8 cellular contexts compared by ENCODE assay signal in the genomic region with DNA sequence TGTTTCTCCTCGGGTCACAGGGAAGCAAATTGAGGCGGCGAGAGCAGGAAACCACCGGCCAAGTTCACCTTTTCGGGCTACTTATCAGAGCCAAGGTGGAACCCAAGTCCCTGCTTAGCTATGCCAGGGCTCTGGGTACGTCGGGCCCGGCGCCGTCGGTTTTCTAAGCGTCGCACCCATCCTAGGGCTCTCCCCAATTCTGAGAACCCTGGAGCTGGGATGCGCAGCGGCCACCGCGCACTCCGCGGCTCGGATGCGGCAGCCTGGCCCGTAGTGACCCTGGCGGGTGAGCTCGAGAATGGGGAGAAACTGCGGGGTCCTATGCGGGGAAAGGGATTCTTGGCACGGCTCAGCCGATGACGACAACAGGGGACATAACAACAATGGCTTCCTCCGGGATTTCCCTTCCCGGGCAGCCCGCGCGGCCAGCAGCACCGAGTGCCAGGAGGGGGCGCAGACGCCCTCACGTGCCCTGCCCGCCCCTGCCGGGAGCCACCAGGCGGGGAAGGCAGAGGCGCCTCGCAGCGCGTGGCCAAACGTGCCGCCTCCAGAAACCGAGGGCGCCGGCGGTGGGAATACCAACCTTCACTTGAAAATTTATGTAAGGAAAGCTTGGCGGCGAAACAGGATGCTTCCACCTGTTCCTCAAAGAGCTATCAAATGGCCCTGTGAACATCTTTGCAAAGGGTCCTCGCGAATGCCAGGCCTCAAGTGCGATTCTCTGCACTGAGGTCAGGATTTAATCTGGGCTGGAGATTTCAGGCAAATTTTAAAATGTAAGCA. TPM values are rescaled to one million over a fixed set of nuclear protein-coding genes. Genes with fewer than 3 reads are reported as not detected.
A peak's percentile ranks its signal among the peaks of the same experiment; 100 is the strongest.
DNase-seq lines count a peak whose midpoint lies in the region; ATAC-seq and TF ChIP-seq lines count a peak whose summit lies in the region.

No MANE protein-coding gene starts in this region.

- H3K9ac ChIP-seq in OCI-LY1 (ENCODE audit: low read length), result no peak overlapping the region

- H3K4me3 ChIP-seq in HL-60 (replicated peaks; ENCODE audit: insufficient read depth, low read length) (peak overlapping the region; percentile 28), OCI-LY1 (ENCODE audit: low read depth, low read length, poor library complexity, severe bottlenecking) (peak overlapping the region; percentile 42), fibroblast of mammary gland (ENCODE audit: control insufficient read depth, low read depth, low read length) (peak overlapping the region; percentile 6), testis (peak overlapping the region; percentile 19 to 54)

- no peaks in the 10 kb centered on the region for H4K20me1 ChIP-seq in OCI-LY1 (ENCODE audit: insufficient read depth, low read length)

- no peak overlapping the region for H2AFZ ChIP-seq in OCI-LY1 (ENCODE audit: low read length)

- no peaks in the 10 kb centered on the region for H3F3A ChIP-seq in OCI-LY1 (ENCODE audit: insufficient read depth, low read length)

- intact Hi-C loops in testis (cut with DNase I; ENCODE audit: low total_unique reads), result no loop called here

- H3K36me3 ChIP-seq in OCI-LY1 (ENCODE audit: insufficient read depth, low read length) (no peaks in the 10 kb centered on the region), testis (ENCODE audit: low read depth, missing control alignments) (no peaks in the 10 kb centered on the region)

- H3K9me2 ChIP-seq in OCI-LY1 (ENCODE audit: low read depth, low read length), result no peaks in the 10 kb centered on the region

- WGBS in testis, 2 donors, result 5 to 13% methylated on average over 28 to 55 of the region's 56 CpGs

- DNase-seq in COR-L47 (lab: John Stamatoyannopoulos, UW) (peak; percentile 82), HL-60 (ENCODE audit: low read depth in 1 of 2, low spot score in 1 of 2) (peak; percentile 49 to 55), fibroblast of mammary gland (ENCODE audit: low read depth) (peak; percentile 26), neural crest cell (ENCODE audit: low read depth, low spot score) (peak; percentile 76), testis (peak; percentile 83)
- peak; percentile 61 for DNase-seq in activated T-cell treated with anti-CD3 and anti-CD28 coated beads, Interleukin-2, amount 50 U/mL, for 4 hours

- H3K9me3 ChIP-seq in OCI-LY1 (ENCODE audit: low read length), result no peaks in the 10 kb centered on the region
- H3K9me3 ChIP-seq in testis, result no peaks in the 10 kb centered on the region

- H3K27ac Mint-ChIP-seq in neural crest cell (ENCODE audit: unreplicated experiment), result no peak overlapping the region

- H3K27me3 Mint-ChIP-seq in activated T-cell treated with anti-CD3 and anti-CD28 coated beads, Interleukin-2, amount 50 U/mL, for 4 hours (ENCODE audit: low read depth), result peaks cover 48% of the 10 kb centered on the region
- peaks cover 27% of the 10 kb centered on the region for H3K27me3 Mint-ChIP-seq in neural crest cell (ENCODE audit: low read depth)

- no peaks in the 10 kb centered on the region for H3K79me2 ChIP-seq in OCI-LY1 (ENCODE audit: insufficient read depth, low read length)

- peak overlapping the region; percentile 55 for H3K4me2 ChIP-seq in OCI-LY1 (ENCODE audit: low read length)

- peaks cover 60% of the 10 kb centered on the region for H3K27me3 ChIP-seq in HL-60 (ENCODE audit: insufficient read depth, poor library complexity, severe bottlenecking)
- H3K27me3 ChIP-seq in OCI-LY1 (ENCODE audit: insufficient read depth, low read length), result peaks cover 19% of the 10 kb centered on the region
- no peaks in the 10 kb centered on the region for H3K27me3 ChIP-seq in testis

- H3K36me3 Mint-ChIP-seq in activated T-cell treated with anti-CD3 and anti-CD28 coated beads, Interleukin-2, amount 50 U/mL, for 4 hours (ENCODE audit: insufficient read depth), result no peaks in the 10 kb centered on the region
- peaks cover 3% of the 10 kb centered on the region for H3K36me3 Mint-ChIP-seq in neural crest cell (ENCODE audit: low read depth)

- H3K27ac ChIP-seq in HL-60 (replicated peaks) (no peak overlapping the region), OCI-LY1 (ENCODE audit: low read depth, low read length, poor library complexity, severe bottlenecking) (no peak overlapping the region), testis (peak overlapping the region; percentile 47 to 65)

- TF ChIP-seq POLR2A in testis (IDR thresholded peaks at IDR 0.05), result no peak

- peak overlapping the region; percentile 70 for H3K4me3 Mint-ChIP-seq in activated T-cell treated with anti-CD3 and anti-CD28 coated beads, Interleukin-2, amount 50 U/mL, for 4 hours
- peak overlapping the region; percentile 83 for H3K4me3 Mint-ChIP-seq in neural crest cell

- no peaks in the 10 kb centered on the region for H3K9me3 Mint-ChIP-seq in activated T-cell treated with anti-CD3 and anti-CD28 coated beads, Interleukin-2, amount 50 U/mL, for 4 hours
- no peaks in the 10 kb centered on the region for H3K9me3 Mint-ChIP-seq in neural crest cell

- TF ChIP-seq CTCF in HL-60 (IDR thresholded peaks at IDR 0.05; ENCODE audit: insufficient read depth, low read length), result peak; percentile 46
- TF ChIP-seq CTCF in OCI-LY1 (IDR thresholded peaks at IDR 0.05; ENCODE audit: low read length), result peak; percentile 63
- no peak for TF ChIP-seq CTCF in fibroblast of mammary gland (conservative IDR thresholded peaks at IDR 0.05; ENCODE audit: control insufficient read depth, insufficient read depth, low read depth, low read length)
- peak; percentile 68 for TF ChIP-seq CTCF in neural crest cell (conservative IDR thresholded peaks at IDR 0.05)
- TF ChIP-seq CTCF in testis (IDR thresholded peaks at IDR 0.05), result peak; percentile 14 to 41 (median 21)

- peaks cover 33% of the 10 kb centered on the region for H3K4me1 Mint-ChIP-seq in activated T-cell treated with anti-CD3 and anti-CD28 coated beads, Interleukin-2, amount 50 U/mL, for 4 hours (ENCODE audit: low read depth)
- peaks cover 15% of the 10 kb centered on the region for H3K4me1 Mint-ChIP-seq in neural crest cell

- peak; percentile 64 to 70 for ATAC-seq in activated T-cell treated with anti-CD3 and anti-CD28 coated beads, Interleukin-2, amount 50 U/mL, for 4 hours
- ATAC-seq in GM21526 (IDR thresholded peaks at IDR 0.05; ENCODE audit: low FRiP score, unreplicated experiment), result no peak

- H3K4me1 ChIP-seq in OCI-LY1 (ENCODE audit: insufficient read depth, low read length, severe bottlenecking) (peaks cover 20% of the 10 kb centered on the region), testis (peaks cover 22% of the 10 kb centered on the region)

RNA-seq across cellular contexts. Expression of gene SLC30A3, which starts 2.1 kb away (rescaled TPM):
- total RNA-seq in activated T-cell treated with anti-CD3 and anti-CD28 coated beads, Interleukin-2, amount 50 U/mL, for 4 hours, result under 1 TPM; 0.15 to 0.43 (median 0.18) TPM
- total RNA-seq in neural crest cell (0.48 and 0.93 TPM in 2 replicates), testis (100 to 1,000 TPM; 130 to 160 TPM)
- 111 TPM for polyA plus RNA-seq in testis (ENCODE audit: insufficient read depth, low read depth, low replicate concordance)

RNA-seq across cellular contexts. Expression of gene DNAJC5G, which starts 10.3 kb away (rescaled TPM):
- total RNA-seq in activated T-cell treated with anti-CD3 and anti-CD28 coated beads, Interleukin-2, amount 50 U/mL, for 4 hours, result not detected
- total RNA-seq in neural crest cell (not detected in 2 replicates), testis (10 to 100 TPM; 37.4 to 57.9 TPM)
- polyA plus RNA-seq in testis (ENCODE audit: insufficient read depth, low read depth, low replicate concordance), result 65.0 TPM

RNA-seq across cellular contexts. Expression of gene TRIM54, which starts 17.3 kb away (rescaled TPM):
- under 1 TPM; 0.21 to 0.40 (median 0.22) TPM for total RNA-seq in activated T-cell treated with anti-CD3 and anti-CD28 coated beads, Interleukin-2, amount 50 U/mL, for 4 hours
- total RNA-seq in neural crest cell (not detected in 2 replicates), testis (10 to 100 TPM; 38.5 to 46.8 TPM)
- 28.3 TPM for polyA plus RNA-seq in testis (ENCODE audit: insufficient read depth, low read depth, low replicate concordance)

RNA-seq across cellular contexts. Expression of gene UCN, which starts 43.3 kb away (rescaled TPM):
- 1 to 10 TPM in 1 of 3 donors, under 1 TPM in 2; 0.71 to 1.1 (median 0.78) TPM for total RNA-seq in activated T-cell treated with anti-CD3 and anti-CD28 coated beads, Interleukin-2, amount 50 U/mL, for 4 hours
- total RNA-seq in neural crest cell (1.6 and 1.9 TPM in 2 replicates), testis (10 to 100 TPM; 16.2 to 18.8 TPM)
- 0.75 TPM for polyA plus RNA-seq in testis (ENCODE audit: insufficient read depth, low read depth, low replicate concordance)

RNA-seq across cellular contexts. Expression of gene CAD, which starts 47.8 kb away (rescaled TPM):
- total RNA-seq in activated T-cell treated with anti-CD3 and anti-CD28 coated beads, Interleukin-2, amount 50 U/mL, for 4 hours, result 100 to 1,000 TPM; 162 to 201 (median 185) TPM
- total RNA-seq in neural crest cell (117 and 127 TPM in 2 replicates), testis (10 to 100 TPM; 62.5 to 66.9 TPM)
- 40.0 TPM for polyA plus RNA-seq in testis (ENCODE audit: insufficient read depth, low read depth, low replicate concordance)

Comparison
In these comparisons a context has a peak if more than half of its experiments do, and no peak if none do; other contexts are left out.
1. DNase-seq: peak in every context shown above with its lines; median percentile 83 in testis; 82 in COR-L47; 76 in neural crest cell; 61 in activated T-cell treated with anti-CD3 and anti-CD28 coated beads, Interleukin-2, amount 50 U/mL, for 4 hours; 52 in HL-60; 26 in fibroblast of mammary gland.
2. H3K27ac ChIP-seq: peak in testis (2 of 2); none in HL-60 (single experiment) and OCI-LY1 (single experiment).
3. RNA of gene SLC30A3, which starts 2.1 kb away (total RNA-seq): 130 to 160 TPM in testis; 0.48 to 0.93 TPM in neural crest cell and 0.15 to 0.43 TPM in activated T-cell treated with anti-CD3 and anti-CD28 coated beads, Interleukin-2, amount 50 U/mL, for 4 hours; every median in the first group is over 10 times any median in the second.
4. RNA of gene DNAJC5G, which starts 10.3 kb away (total RNA-seq): 37.4 to 57.9 TPM in testis; not detected in activated T-cell treated with anti-CD3 and anti-CD28 coated beads, Interleukin-2, amount 50 U/mL, for 4 hours and not detected in neural crest cell; every median in the first group is over 10 times any median in the second.
5. RNA of gene TRIM54, which starts 17.3 kb away (total RNA-seq): 38.5 to 46.8 TPM in testis; 0.21 to 0.40 TPM in activated T-cell treated with anti-CD3 and anti-CD28 coated beads, Interleukin-2, amount 50 U/mL, for 4 hours and not detected in neural crest cell; every median in the first group is over 10 times any median in the second.
6. Peak in every context shown above with its lines, with median percentiles within 50 percentile points of each other: H3K4me3 ChIP-seq.